ENCODE assay signal across 13 cellular contexts in the genomic region with DNA sequence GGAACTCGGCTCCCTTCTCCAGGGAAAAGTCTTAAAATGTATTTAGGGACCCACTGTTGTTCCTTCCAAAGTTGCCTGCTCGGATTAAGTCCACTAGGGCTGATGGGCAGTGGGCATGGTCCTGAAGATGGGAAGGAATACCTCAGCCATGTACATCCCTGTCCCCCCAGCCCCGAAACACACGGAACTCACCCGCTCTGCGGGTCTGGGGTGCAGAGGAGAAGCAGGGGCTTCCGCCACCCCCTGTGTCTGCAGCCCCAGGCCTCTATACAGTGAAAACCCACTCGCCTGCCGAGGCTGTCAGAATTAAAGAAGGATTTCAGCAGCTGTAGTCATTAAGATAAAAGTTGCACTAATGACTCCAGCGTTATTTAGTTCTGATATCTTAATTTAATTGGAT.
DNase-seq lines count a peak whose midpoint lies in the region; ATAC-seq and TF ChIP-seq lines count a peak whose summit lies in the region.
"Had no signal": no experiment of that assay in that cellular context is flagged by ENCODE, and none has a peak within 500 bp of the region (broad histone marks: within the 10 kb centered on the region; RNA-seq: fewer than 3 reads in every experiment).

No MANE protein-coding gene starts in this region.

- peak overlapping the region; percentile 10 for H3K23ac ChIP-seq in neuronal stem cell (ENCODE audit: low read depth, low read length, poor library complexity)

- H2AFZ ChIP-seq in neuronal stem cell (ENCODE audit: low read length), result no peak overlapping the region
- H2AFZ ChIP-seq: GM23248 had no signal

- no peak overlapping the region for H3K4me3 Mint-ChIP-seq in naive thymus-derived CD4-positive, alpha-beta T cell
- H3K4me3 Mint-ChIP-seq: CD4-positive, alpha-beta T cell had no signal

- peaks cover 0 to 6% (median 0%) of the 10 kb centered on the region in 7 donors for H3K4me1 Mint-ChIP-seq in naive thymus-derived CD4-positive, alpha-beta T cell

- H2BK15ac ChIP-seq in neuronal stem cell (ENCODE audit: low read length), result no peak overlapping the region

- H4K8ac ChIP-seq in neuronal stem cell (ENCODE audit: low read depth, low read length), result no peak overlapping the region

- peaks cover 0 to 10% (median 0%) of the 10 kb centered on the region in 5 donors for H3K27me3 Mint-ChIP-seq in naive thymus-derived CD4-positive, alpha-beta T cell

- no CpG with 5 or more reads among the region's 10 CpGs for WGBS in neuronal stem cell (ENCODE audit: extremely low coverage in 2 of 2, insufficient read length in 2 of 2, insufficient replicate concordance in 1 of 2), 2 donors

- H3K14ac ChIP-seq in neuronal stem cell (ENCODE audit: low read length), result no peak overlapping the region

- no peak for TF ChIP-seq CTCF in right atrium auricular region (IDR thresholded peaks at IDR 0.05)
- TF ChIP-seq CTCF in WERI-Rb-1 (IDR thresholded peaks at IDR 0.05; ENCODE audit: low read depth, low read length), result no peak
- no peak for TF ChIP-seq CTCF in RWPE1 (conservative IDR thresholded peaks at IDR 0.05; ENCODE audit: low read depth)

- intact Hi-C loops in Right ventricle myocardium inferior (cut with DNase I), result no loop called here
- intact Hi-C loops in naive thymus-derived CD4-positive, alpha-beta T cell (cut with micrococcal nuclease), result no loop called here

- H3K18ac ChIP-seq in neuronal stem cell (ENCODE audit: low read length), result peak overlapping the region; percentile 59

- CTCF ChIA-PET in naive thymus-derived CD4-positive, alpha-beta T cell (lab: Charles Lee), result no interaction called here
- CTCF ChIA-PET in RWPE1 (lab: Yijun Ruan, JAX), result interaction anchor here (0.6 to 0.7 kb wide), 2 partner anchors 299 to 346 kb away, joined by 6 read pairs; no protein-coding TSS in a partner anchor

- H2BK120ac ChIP-seq in neuronal stem cell (ENCODE audit: low read depth, low read length), result no peak overlapping the region

- peak overlapping the region; percentile 13 for H3K9ac ChIP-seq in neuronal stem cell (ENCODE audit: low read depth, low read length, poor library complexity)
- H3K9ac ChIP-seq: GM23248 had no signal

- H3K4me1 ChIP-seq in right atrium auricular region, result peaks cover 0 to 55% of the 10 kb centered on the region in 2 donors
- peaks cover 0 to 8% of the 10 kb centered on the region in 2 donors for H3K4me1 ChIP-seq in neuronal stem cell (ENCODE audit: control insufficient read depth in 2 of 2, insufficient read depth in 1 of 2, low read depth in 1 of 2, low read length in 2 of 2)
- H3K4me1 ChIP-seq in naive thymus-derived CD4-positive, alpha-beta T cell (ENCODE audit: control insufficient read depth in 2 of 2, insufficient read depth in 2 of 2, low read length in 2 of 2), result no peaks in the 10 kb centered on the region

- ATAC-seq in Right ventricle myocardium inferior, result no peak
- ATAC-seq in naive thymus-derived CD4-positive, alpha-beta T cell, result no peak
- no peak for ATAC-seq in HG02981 (IDR thresholded peaks at IDR 0.05; ENCODE audit: unreplicated experiment)
- ATAC-seq: GM12878 had no signal

- H2AK5ac ChIP-seq in neuronal stem cell (ENCODE audit: low read depth, low read length), result peak overlapping the region; percentile 38

- H3K79me1 ChIP-seq in neuronal stem cell (ENCODE audit: low read depth, low read length), result no peaks in the 10 kb centered on the region

- POLR2A ChIA-PET in naive thymus-derived CD4-positive, alpha-beta T cell (lab: Charles Lee), result no interaction called here
- POLR2A ChIA-PET in RWPE1 (lab: Yijun Ruan, JAX; ENCODE audit: low non-redundant PET), result no interaction called here

- H3K36me3 ChIP-seq in right atrium auricular region (no peaks in the 10 kb centered on the region), WERI-Rb-1 (no peaks in the 10 kb centered on the region), neuronal stem cell (replicated peaks in 1 of 2; ENCODE audit: control insufficient read depth in 2 of 2, insufficient read depth in 2 of 2, low read length in 2 of 2) (no peaks in the 10 kb centered on the region)
- no peaks in the 10 kb centered on the region for H3K36me3 ChIP-seq in naive thymus-derived CD4-positive, alpha-beta T cell (ENCODE audit: control insufficient read depth in 2 of 3, insufficient read depth in 3 of 3, low read length in 3 of 3)

- no peak overlapping the region for H4K91ac ChIP-seq in neuronal stem cell (ENCODE audit: low read depth, low read length, poor library complexity)

- H2BK12ac ChIP-seq in neuronal stem cell (ENCODE audit: low read length), result no peak overlapping the region

- H2BK5ac ChIP-seq in neuronal stem cell (ENCODE audit: low read length), result no peak overlapping the region

- H3K4me2 ChIP-seq in neuronal stem cell (ENCODE audit: insufficient read depth, low read length, poor library complexity, severe bottlenecking), result no peak overlapping the region

- H3K4ac ChIP-seq in neuronal stem cell (ENCODE audit: low read length), result no peak overlapping the region

- H3K4me3 ChIP-seq in right atrium auricular region (no peak overlapping the region), WERI-Rb-1 (ENCODE audit: low read depth, low read length) (no peak overlapping the region), neuronal stem cell (ENCODE audit: low read length in 2 of 2) (no peak overlapping the region)
- H3K4me3 ChIP-seq in naive thymus-derived CD4-positive, alpha-beta T cell (ENCODE audit: low read length), result no peak overlapping the region
- H3K4me3 ChIP-seq: GM12878, GM23248 had no signal

- DNase-seq in Right ventricle myocardium inferior (ENCODE audit: missing footprints) (peak; percentile 52), right atrium auricular region (ENCODE audit: low spot score) (no peak), WERI-Rb-1 (no peak), neuronal stem cell (ENCODE audit: low spot score) (no peak), RWPE1 (ENCODE audit: low spot score) (no peak)
- DNase-seq in naive thymus-derived CD4-positive, alpha-beta T cell, result no peak
- DNase-seq: 8988T; AML-193; CD4-positive, alpha-beta T cell; DMS79; GM23248 had no signal

- H3K36me3 Mint-ChIP-seq in naive thymus-derived CD4-positive, alpha-beta T cell, result no peaks in the 10 kb centered on the region

- H3K9me3 Mint-ChIP-seq in naive thymus-derived CD4-positive, alpha-beta T cell, result peaks cover 0 to 2% (median 0%) of the 10 kb centered on the region in 11 donors
- H3K9me3 Mint-ChIP-seq: CD4-positive, alpha-beta T cell had no signal

- no peak overlapping the region for H3K27ac Mint-ChIP-seq in naive thymus-derived CD4-positive, alpha-beta T cell
- H3K27ac Mint-ChIP-seq: CD4-positive, alpha-beta T cell had no signal

- H3K27ac ChIP-seq in right atrium auricular region (peak overlapping the region in 1 of 2 donors; percentile 11), WERI-Rb-1 (peak overlapping the region; percentile 81), neuronal stem cell (replicated peaks; ENCODE audit: low read length) (no peak overlapping the region), RWPE1 (no peak overlapping the region)
- no peak overlapping the region for H3K27ac ChIP-seq in naive thymus-derived CD4-positive, alpha-beta T cell (ENCODE audit: low read depth, low read length)
- H3K27ac ChIP-seq: GM23248 had no signal

- H3K27me3 ChIP-seq in right atrium auricular region, result no peaks in the 10 kb centered on the region
- H3K27me3 ChIP-seq in WERI-Rb-1 (ENCODE audit: insufficient read depth, low read depth, severe bottlenecking), result no peaks in the 10 kb centered on the region
- H3K27me3 ChIP-seq in neuronal stem cell (ENCODE audit: control insufficient read depth in 3 of 3, insufficient read depth in 3 of 3, low read depth in 1 of 3, low read length in 3 of 3), result peaks cover 0 to 29% (median 0%) of the 10 kb centered on the region in 3 experiments
- no peaks in the 10 kb centered on the region for H3K27me3 ChIP-seq in naive thymus-derived CD4-positive, alpha-beta T cell (ENCODE audit: control insufficient read depth in 2 of 2, insufficient read depth in 2 of 2, low read length in 2 of 2)

- no peaks in the 10 kb centered on the region for H3K9me3 ChIP-seq in right atrium auricular region
- no peaks in the 10 kb centered on the region for H3K9me3 ChIP-seq in WERI-Rb-1 (ENCODE audit: severe bottlenecking)
- no peaks in the 10 kb centered on the region for H3K9me3 ChIP-seq in neuronal stem cell (replicated peaks in 1 of 2; ENCODE audit: control insufficient read depth in 2 of 2, insufficient read depth in 1 of 2, low read depth in 1 of 2, low read length in 2 of 2)
- H3K9me3 ChIP-seq in naive thymus-derived CD4-positive, alpha-beta T cell (ENCODE audit: control insufficient read depth in 2 of 3, low read length in 3 of 3), result no peaks in the 10 kb centered on the region
